Comparison of ENCODE assay signal across 8 cellular contexts in genomic region chr6:131807644-131808459, GRCh38. TPM values are rescaled to one million over a fixed set of nuclear protein-coding genes. Genes with fewer than 3 reads are reported as not detected.
DNase-seq lines count a peak whose midpoint lies in the region; ATAC-seq and TF ChIP-seq lines count a peak whose summit lies in the region.

Gene ENPP1 (plus strand): TSS chr6:131808020. CDS start chr6:131808036, 16 bp downstream.

- H3K9me3 Mint-ChIP-seq in CD4-positive, CD25-positive, alpha-beta regulatory T cell: peaks cover 0 to 2% (median 0%) of the 10 kb centered on the region in 7 donors

- peak within 1 kb of the TSS in 1 of 3 donors; percentile 16 for H3K27ac Mint-ChIP-seq in CD4-positive, CD25-positive, alpha-beta regulatory T cell

- peaks cover 17% of the 10 kb centered on the region for H3K79me2 ChIP-seq in parathyroid adenoma

- H3K27ac ChIP-seq in CD4-positive, CD25-positive, alpha-beta regulatory T cell (ENCODE audit: insufficient read depth, low read length, poor library complexity, severe bottlenecking): no peak within 1 kb of the TSS
- H3K27ac ChIP-seq in heart right ventricle (peak within 1 kb of the TSS in 9 of 10 donors; percentile 60 to 80 (median 67)), parathyroid adenoma (peak within 1 kb of the TSS; percentile 91), urinary bladder (ENCODE audit: low read depth) (peak within 1 kb of the TSS; percentile 28)

- peaks cover 7% of the 10 kb centered on the region for H3K4me1 ChIP-seq in CD4-positive, CD25-positive, alpha-beta regulatory T cell (ENCODE audit: control insufficient read depth, insufficient read depth, low read length, poor library complexity, severe bottlenecking)
- peaks cover 12% of the 10 kb centered on the region for H3K4me1 ChIP-seq in adipocyte (ENCODE audit: control insufficient read depth, insufficient read depth, low read length)
- peaks cover 0 to 19% (median 10%) of the 10 kb centered on the region in 9 donors for H3K4me1 ChIP-seq in heart right ventricle
- peaks cover 7% of the 10 kb centered on the region for H3K4me1 ChIP-seq in parathyroid adenoma
- no peaks in the 10 kb centered on the region for H3K4me1 ChIP-seq in urinary bladder (ENCODE audit: insufficient read depth)

- H3K9me3 ChIP-seq in CD4-positive, CD25-positive, alpha-beta regulatory T cell (ENCODE audit: control insufficient read depth in 2 of 2, low read length in 2 of 2): no peaks in the 10 kb centered on the region
- no peaks in the 10 kb centered on the region for H3K9me3 ChIP-seq in adipocyte (ENCODE audit: control insufficient read depth, low read length)
- no peaks in the 10 kb centered on the region for H3K9me3 ChIP-seq in heart right ventricle
- H3K9me3 ChIP-seq in parathyroid adenoma (ENCODE audit: control insufficient read depth, low read length): no peaks in the 10 kb centered on the region

- peak within 1 kb of the TSS; percentile 96 for H3K4me2 ChIP-seq in parathyroid adenoma (ENCODE audit: low read length)

- H3K4me3 ChIP-seq in CD4-positive, CD25-positive, alpha-beta regulatory T cell (ENCODE audit: low read depth, low read length): peak within 1 kb of the TSS; percentile 32
- peak within 1 kb of the TSS; percentile 37 for H3K4me3 ChIP-seq in Jurkat, Clone E6-1 (ENCODE audit: low read length)
- H3K4me3 ChIP-seq in adipocyte (ENCODE audit: low read length) (peak within 1 kb of the TSS; percentile 91), heart right ventricle (peak within 1 kb of the TSS; percentile 54 to 78 (median 68)), parathyroid adenoma (ENCODE audit: low read depth, low read length) (peak within 1 kb of the TSS; percentile 76), urinary bladder (ENCODE audit: low read depth, low read length) (peak within 1 kb of the TSS; percentile 90)

- WGBS in heart right ventricle, 2 donors: 0% methylated on average over 78 to 99 of the region's 99 CpGs
- 2% methylated on average over 97 of the region's 99 CpGs for WGBS in urinary bladder

- H3K36me3 Mint-ChIP-seq in CD4-positive, CD25-positive, alpha-beta regulatory T cell: no peaks in the 10 kb centered on the region

- TF ChIP-seq CTCF in heart right ventricle (IDR thresholded peaks at IDR 0.05) (peak in 8 of 9 donors; percentile 15 to 53 (median 38)), parathyroid adenoma (IDR thresholded peaks at IDR 0.05) (peak; percentile 71)

- H3K4me3 Mint-ChIP-seq in CD4-positive, CD25-positive, alpha-beta regulatory T cell: peak within 1 kb of the TSS; percentile 39 to 89 (median 78)

- H3K36me3 ChIP-seq in CD4-positive, CD25-positive, alpha-beta regulatory T cell (ENCODE audit: control insufficient read depth, insufficient read depth, low read length): no peaks in the 10 kb centered on the region
- no peaks in the 10 kb centered on the region for H3K36me3 ChIP-seq in adipocyte (ENCODE audit: control insufficient read depth, insufficient read depth, low read length, severe bottlenecking)
- H3K36me3 ChIP-seq in heart right ventricle: no peaks in the 10 kb centered on the region
- H3K36me3 ChIP-seq in parathyroid adenoma (ENCODE audit: control insufficient read depth, insufficient read depth, low read length): no peaks in the 10 kb centered on the region
- H3K36me3 ChIP-seq in urinary bladder (ENCODE audit: insufficient read depth): no peaks in the 10 kb centered on the region

- H3K27me3 Mint-ChIP-seq in CD4-positive, CD25-positive, alpha-beta regulatory T cell: peaks cover 50% of the 10 kb centered on the region

- H3K9ac ChIP-seq in adipocyte (ENCODE audit: low read length): peak within 1 kb of the TSS; percentile 79
- H3K9ac ChIP-seq in parathyroid adenoma: peak within 1 kb of the TSS; percentile 61

- intact Hi-C loops in heart right ventricle (cut with DNase I): loop anchor here in 1 of 10 donors (10.0 kb wide), 1 partner anchor 113 kb away; no protein-coding TSS in a partner anchor

- DNase-seq in CD4-positive, CD25-positive, alpha-beta regulatory T cell: peak; percentile 14 to 59 (median 21)
- no peak for DNase-seq in Jurkat, Clone E6-1 (ENCODE audit: low read depth, low spot score)
- DNase-seq in SW 1271 (lab: John Stamatoyannopoulos, UW) (peak; percentile 53 to 57), adipocyte (ENCODE audit: low read depth) (peak; percentile 86), heart right ventricle (peak; percentile 78 to 80)

- peak; percentile 48 to 56 for ATAC-seq in CD4-positive, CD25-positive, alpha-beta regulatory T cell (ENCODE audit: low read depth in 2 of 2)
- ATAC-seq in GM21526 (IDR thresholded peaks at IDR 0.05; ENCODE audit: low FRiP score, unreplicated experiment): peak; percentile 72
- ATAC-seq in heart right ventricle: peak; percentile 93 to 98 (median 96)

- peaks cover 18% of the 10 kb centered on the region for H3K27me3 ChIP-seq in CD4-positive, CD25-positive, alpha-beta regulatory T cell (ENCODE audit: control insufficient read depth, insufficient read depth, low read length)
- no peaks in the 10 kb centered on the region for H3K27me3 ChIP-seq in adipocyte (replicated peaks; ENCODE audit: control insufficient read depth, insufficient read depth, low read length)
- H3K27me3 ChIP-seq in heart right ventricle: peaks cover 0 to 38% (median 0%) of the 10 kb centered on the region in 7 donors
- no peaks in the 10 kb centered on the region for H3K27me3 ChIP-seq in parathyroid adenoma (ENCODE audit: control insufficient read depth, insufficient read depth, low read length)

- peaks cover 0 to 21% (median 13%) of the 10 kb centered on the region in 4 donors for H3K4me1 Mint-ChIP-seq in CD4-positive, CD25-positive, alpha-beta regulatory T cell

- peak within 1 kb of the TSS; percentile 90 for H2AFZ ChIP-seq in parathyroid adenoma

RNA-seq across cellular contexts. Expression of gene ENPP1, which starts in this region (rescaled TPM):
- not detected for total RNA-seq in CD4-positive, CD25-positive, alpha-beta regulatory T cell
- polyA plus RNA-seq in CD4-positive, CD25-positive, alpha-beta regulatory T cell: under 1 TPM in 1 of 4 donors, not detected in 3; 0.13 TPM
- 0.47 TPM for polyA plus RNA-seq in Jurkat, Clone E6-1 (2012; ENCODE audit: insufficient read depth, insufficient read length)
- 1 to 10 TPM; 1.1 to 3.2 (median 2.1) TPM for total RNA-seq in heart right ventricle
- 1 to 10 TPM in 1 of 2 donors, under 1 TPM in 1; 0.45 to 2.3 TPM for polyA plus RNA-seq in heart right ventricle
- 45.3 TPM for total RNA-seq in urinary bladder
- 3.8 TPM for polyA plus RNA-seq in urinary bladder

Comparison
In these comparisons a context has a peak if more than half of its experiments do, and no peak if none do; other contexts are left out.
1. RNA of gene ENPP1 (total RNA-seq): 45.3 TPM in urinary bladder (single experiment); 1.1 to 3.2 TPM in heart right ventricle and not detected in CD4-positive, CD25-positive, alpha-beta regulatory T cell (single experiment); every median in the first group is over 10 times any median in the second.
2. Peak in DNase-seq, ATAC-seq and H3K4me3 ChIP-seq in CD4-positive, CD25-positive, alpha-beta regulatory T cell; RNA of the gene not detected or under 1 TPM.
3. H3K4me3 ChIP-seq: peak in every context shown above with its lines; median percentile 91 in adipocyte; 90 in urinary bladder; 76 in parathyroid adenoma; 68 in heart right ventricle; 37 in Jurkat, Clone E6-1; 32 in CD4-positive, CD25-positive, alpha-beta regulatory T cell.
4. Peak in every context shown above with its lines, with median percentiles within 50 percentile points of each other: ATAC-seq.